Comparison of ENCODE assay signal across 29 cellular contexts in genomic region chr2:159402790-159403189, GRCh38.
"Had no signal": no experiment of that assay in that cellular context is flagged by ENCODE, and none has a peak within 500 bp of the region (broad histone marks: within the 10 kb centered on the region; RNA-seq: fewer than 3 reads in every experiment).

No MANE protein-coding gene starts in this region.

- H3K27ac ChIP-seq: ascending aorta, cardiac muscle cell, VCaP had no signal

- DNase-seq: activated B cell treated with CpG ODN at 0.5 μM for 24 hours; activated CD4-positive, alpha-beta memory T cell treated with anti-CD3 and anti-CD28 coated beads for 36 hours; activated CD4-positive, alpha-beta T cell treated with anti-CD3 and anti-CD28 coated beads for 4 hours; activated CD4-positive, alpha-beta T cell treated with anti-CD3 and anti-CD28 coated beads, Interleukin-2, amount 10 ng/mL, durations not matched to agents 24 days and 14 days; activated CD4-positive, alpha-beta T cell treated with anti-CD3 and anti-CD28 coated beads, Interleukin-2, amount 50 U/mL, for 1 hour; activated CD4-positive, alpha-beta T cell treated with anti-CD3 and anti-CD28 coated beads, Interleukin-2, amount 50 U/mL, for 4 hours; activated CD4-positive, CD25-positive, alpha-beta regulatory T cell treated with anti-CD3 and anti-CD28 coated beads, Interleukin-2, amount 50 U/mL, for 72 hours; activated CD8-positive, alpha-beta memory T cell treated with anti-CD3 and anti-CD28 coated beads, Interleukin-2, amount 50 U/mL, for 4 hours; activated CD8-positive, alpha-beta T cell treated with anti-CD3 and anti-CD28 coated beads for 36 hours; activated effector memory CD4-positive, alpha-beta T cell treated with Interleukin-2 at 50 U/mL for 16 hours; activated gamma-delta T cell; activated naive CD4-positive, alpha-beta T cell treated with anti-CD3 and anti-CD28 coated beads, Interleukin-2, amount 10 ng/mL, durations not matched to agents 7 days and 5 days; activated naive CD4-positive, alpha-beta T cell treated with Interleukin-2 at 50 U/mL for 16 hours; activated naive CD8-positive, alpha-beta T cell treated with anti-CD3 and anti-CD28 coated beads, Interleukin-2, amount 10 ng/mL, durations not matched to agents 7 days and 5 days; activated naive CD8-positive, alpha-beta T cell treated with anti-CD3 and anti-CD28 coated beads, Interleukin-2, amount 50 U/mL, for 24 hours; activated T-cell treated with anti-CD3 and anti-CD28 coated beads for 4 hours; activated T-cell treated with anti-CD3 and anti-CD28 coated beads, Interleukin-2, amount 50 U/mL, for 1 hour; activated T-cell treated with anti-CD3 and anti-CD28 coated beads, Interleukin-2, amount 50 U/mL, for 48 hours; amygdala; anterior cingulate cortex; caudate nucleus; cerebellar nuclear complex; T-helper 1 cell; T-helper 2 cell; T-helper 9 cell had no signal

- H3K4me1 ChIP-seq: ascending aorta had no signal

- H3K4me3 ChIP-seq: ascending aorta, cardiac muscle cell had no signal

- H3K9me3 ChIP-seq: ascending aorta had no signal

- FAIRE-seq: bronchial epithelial cell had no signal

- H3K27me3 ChIP-seq: ascending aorta, cardiac muscle cell had no signal

- ATAC-seq: activated CD8-positive, alpha-beta T cell treated with anti-CD3 and anti-CD28 coated beads for 36 hours; activated naive CD8-positive, alpha-beta T cell treated with anti-CD3 and anti-CD28 coated beads, Interleukin-2, amount 50 U/mL, for 24 hours had no signal
